23 cellular contexts compared by ENCODE assay signal in genomic region chr11:60973699-60974098, GRCh38. TPM values are rescaled to one million over a fixed set of nuclear protein-coding genes. Genes with fewer than 3 reads are reported as not detected.
A peak's percentile ranks its signal among the peaks of the same experiment; 100 is the strongest.
DNase-seq lines count a peak whose midpoint lies in the region; ATAC-seq and TF ChIP-seq lines count a peak whose summit lies in the region.
"Had no signal": no experiment of that assay in that cellular context is flagged by ENCODE, and none has a peak within 500 bp of the region (broad histone marks: within the 10 kb centered on the region; RNA-seq: fewer than 3 reads in every experiment).

No MANE protein-coding gene starts in this region.

- no peak overlapping the region for H2BK5ac ChIP-seq in neuronal stem cell (ENCODE audit: low read length)

- peaks cover 4% of the 10 kb centered on the region for H3K36me3 ChIP-seq in CD8-positive, alpha-beta T cell (ENCODE audit: insufficient read depth, low read length)
- H3K36me3 ChIP-seq in neuronal stem cell (replicated peaks in 1 of 2; ENCODE audit: control insufficient read depth in 2 of 2, insufficient read depth in 2 of 2, low read length in 2 of 2): no peaks in the 10 kb centered on the region
- H3K36me3 ChIP-seq: esophagus muscularis mucosa, right lobe of liver, tibial artery had no signal

- H2AFZ ChIP-seq in neuronal stem cell (ENCODE audit: low read length): peak overlapping the region; percentile 2

- no peak overlapping the region for H3K4ac ChIP-seq in neuronal stem cell (ENCODE audit: low read length)

- no peak for ATAC-seq in CD8-positive, alpha-beta T cell
- ATAC-seq in T-cell (replicated peaks in 1 of 4): no peak
- no peak for ATAC-seq in activated naive CD8-positive, alpha-beta T cell treated with anti-CD3 and anti-CD28 coated beads, Interleukin-2, amount 50 U/mL, for 24 hours
- no peak for ATAC-seq in GM18870 (IDR thresholded peaks at IDR 0.05; ENCODE audit: unreplicated experiment)
- ATAC-seq: body of pancreas, HCT116, right lobe of liver had no signal

- no peaks in the 10 kb centered on the region for H3K79me1 ChIP-seq in neuronal stem cell (ENCODE audit: low read depth, low read length)

- no peak overlapping the region for H2BK12ac ChIP-seq in neuronal stem cell (ENCODE audit: low read length)

- no peak overlapping the region for H2BK15ac ChIP-seq in neuronal stem cell (ENCODE audit: low read length)

- POLR2A ChIA-PET in CD8-positive, alpha-beta T cell (lab: Charles Lee): interaction anchor here (1.0 kb wide), 1 partner anchor 53 kb away, joined by 3 read pairs; no protein-coding TSS in a partner anchor
- POLR2A ChIA-PET in T-cell (lab: Charles Lee): interaction anchor here (0.5 to 1.1 kb wide), 2 partner anchors 9 to 61 kb away, joined by 3 to 4 read pairs; no protein-coding TSS in a partner anchor

- no peaks in the 10 kb centered on the region for H3K9me3 ChIP-seq in CD8-positive, alpha-beta T cell (ENCODE audit: low read length)
- no peaks in the 10 kb centered on the region for H3K9me3 ChIP-seq in neuronal stem cell (replicated peaks in 1 of 2; ENCODE audit: control insufficient read depth in 2 of 2, insufficient read depth in 1 of 2, low read depth in 1 of 2, low read length in 2 of 2)
- H3K9me3 ChIP-seq: body of pancreas, esophagus muscularis mucosa, right lobe of liver had no signal

- H4K91ac ChIP-seq in neuronal stem cell (ENCODE audit: low read depth, low read length, poor library complexity): no peak overlapping the region

- H3K4me3 ChIP-seq in CD8-positive, alpha-beta T cell (ENCODE audit: low read depth, low read length): peak overlapping the region; percentile 80
- no peak overlapping the region for H3K4me3 ChIP-seq in neuronal stem cell (ENCODE audit: low read length in 2 of 2)
- H3K4me3 ChIP-seq: body of pancreas, esophagus muscularis mucosa, right lobe of liver, tibial artery had no signal

- H3K4me1 ChIP-seq in CD8-positive, alpha-beta T cell (ENCODE audit: insufficient read depth, low read length): peaks cover 49% of the 10 kb centered on the region
- peaks cover 0 to 3% of the 10 kb centered on the region in 2 donors for H3K4me1 ChIP-seq in neuronal stem cell (ENCODE audit: control insufficient read depth in 2 of 2, insufficient read depth in 1 of 2, low read depth in 1 of 2, low read length in 2 of 2)
- H3K4me1 ChIP-seq: esophagus muscularis mucosa, right lobe of liver, tibial artery had no signal

- H2BK120ac ChIP-seq in neuronal stem cell (ENCODE audit: low read depth, low read length): no peak overlapping the region

- peak in 1 of 7 experiments; percentile 49 for DNase-seq in CD8-positive, alpha-beta T cell
- DNase-seq in T-cell (peak in 1 of 34 experiments; percentile 20), neuronal stem cell (ENCODE audit: low spot score) (no peak), NCI-H2029 treated with DMSO at 0.1 percent for 48 hours (lab: John Stamatoyannopoulos, UW) (no peak), chondrocyte (ENCODE audit: low spot score) (no peak)
- no peak for DNase-seq in activated naive CD8-positive, alpha-beta T cell treated with anti-CD3 and anti-CD28 coated beads, Interleukin-2, amount 50 U/mL, for 24 hours
- DNase-seq: activated effector memory CD4-positive, alpha-beta T cell treated with anti-CD3 and anti-CD28 coated beads, Interleukin-2, amount 50 U/mL, for 16 hours; body of pancreas; dermis blood vessel endothelial cell; DMS79 treated with DMSO at 0.1 percent for 48 hours; head of caudate nucleus; mesenchymal stem cell; NCI-H1436 treated with DMSO at 0.1 percent for 48 hours; NCI-H345; right lobe of liver; Right ventricle myocardium superior; stimulated activated CD4-positive, alpha-beta T cell treated with anti-CD3 and anti-CD28 coated beads, Interleukin-2, amount 100 ng/mL, for 48 hours; tibial artery had no signal

- H3K14ac ChIP-seq in neuronal stem cell (ENCODE audit: low read length): no peak overlapping the region

- intact Hi-C loops in CD8-positive, alpha-beta T cell (cut with DNase I, micrococcal nuclease): no loop called here

- H3K4me3 Mint-ChIP-seq in CD8-positive, alpha-beta T cell: peak overlapping the region; percentile 96
- H3K4me3 Mint-ChIP-seq in T-cell: peak overlapping the region; percentile 92 to 94 (median 93)
- H3K4me3 Mint-ChIP-seq in activated naive CD8-positive, alpha-beta T cell treated with anti-CD3 and anti-CD28 coated beads, Interleukin-2, amount 50 U/mL, for 24 hours: peak overlapping the region; percentile 91
- H3K4me3 Mint-ChIP-seq in chondrocyte (ENCODE audit: unreplicated experiment): no peak overlapping the region

- no peak overlapping the region for H3K23ac ChIP-seq in neuronal stem cell (ENCODE audit: low read depth, low read length, poor library complexity)

- H3K18ac ChIP-seq in neuronal stem cell (ENCODE audit: low read length): peak overlapping the region; percentile 15

- no CpG with 5 or more reads among the region's 6 CpGs for WGBS in neuronal stem cell (ENCODE audit: extremely low coverage in 2 of 2, insufficient read length in 2 of 2, insufficient replicate concordance in 1 of 2), 2 donors

- peaks cover 61% of the 10 kb centered on the region for H3K4me1 Mint-ChIP-seq in CD8-positive, alpha-beta T cell (ENCODE audit: low read depth)
- peaks cover 54 to 73% (median 60%) of the 10 kb centered on the region in 3 donors for H3K4me1 Mint-ChIP-seq in T-cell
- peaks cover 60% of the 10 kb centered on the region for H3K4me1 Mint-ChIP-seq in activated naive CD8-positive, alpha-beta T cell treated with anti-CD3 and anti-CD28 coated beads, Interleukin-2, amount 50 U/mL, for 24 hours
- H3K4me1 Mint-ChIP-seq in chondrocyte (ENCODE audit: low read depth): no peaks in the 10 kb centered on the region

- H3K4me2 ChIP-seq in neuronal stem cell (ENCODE audit: insufficient read depth, low read length, poor library complexity, severe bottlenecking): no peak overlapping the region

- CTCF ChIA-PET in CD8-positive, alpha-beta T cell (lab: Charles Lee): interaction anchor here (0.5 to 1.5 kb wide), 4 partner anchors 9 to 125 kb away, joined by 3 to 6 read pairs (median 3); no protein-coding TSS in a partner anchor
- CTCF ChIA-PET in T-cell (lab: Charles Lee): no interaction called here

- H3K9ac ChIP-seq in neuronal stem cell (ENCODE audit: low read depth, low read length, poor library complexity): no peak overlapping the region

- peak overlapping the region; percentile 97 for H3K27ac Mint-ChIP-seq in CD8-positive, alpha-beta T cell
- peak overlapping the region; percentile 95 to 96 for H3K27ac Mint-ChIP-seq in T-cell
- peak overlapping the region; percentile 98 for H3K27ac Mint-ChIP-seq in activated naive CD8-positive, alpha-beta T cell treated with anti-CD3 and anti-CD28 coated beads, Interleukin-2, amount 50 U/mL, for 24 hours
- H3K27ac Mint-ChIP-seq in chondrocyte (ENCODE audit: unreplicated experiment): no peak overlapping the region

- no peak for TF ChIP-seq CTCF in CD8-positive, alpha-beta T cell (IDR thresholded peaks at IDR 0.05)
- TF ChIP-seq CTCF in chondrocyte (IDR thresholded peaks at IDR 0.05): no peak

- H2AK5ac ChIP-seq in neuronal stem cell (ENCODE audit: low read depth, low read length): no peak overlapping the region

- H3K9me3 Mint-ChIP-seq in CD8-positive, alpha-beta T cell: no peaks in the 10 kb centered on the region
- H3K9me3 Mint-ChIP-seq in T-cell (no peaks in the 10 kb centered on the region), chondrocyte (ENCODE audit: low read depth) (no peaks in the 10 kb centered on the region)
- no peaks in the 10 kb centered on the region for H3K9me3 Mint-ChIP-seq in activated naive CD8-positive, alpha-beta T cell treated with anti-CD3 and anti-CD28 coated beads, Interleukin-2, amount 50 U/mL, for 24 hours

- H3K27me3 ChIP-seq in CD8-positive, alpha-beta T cell (ENCODE audit: insufficient read depth, low read length): no peaks in the 10 kb centered on the region
- H3K27me3 ChIP-seq in neuronal stem cell (ENCODE audit: control insufficient read depth in 3 of 3, insufficient read depth in 3 of 3, low read depth in 1 of 3, low read length in 3 of 3): peaks cover 0 to 40% (median 0%) of the 10 kb centered on the region in 3 experiments
- H3K27me3 ChIP-seq: body of pancreas, esophagus muscularis mucosa, right lobe of liver had no signal

- H3K36me3 Mint-ChIP-seq in CD8-positive, alpha-beta T cell: peaks cover 58% of the 10 kb centered on the region
- H3K36me3 Mint-ChIP-seq in T-cell (peaks cover 43% of the 10 kb centered on the region), chondrocyte (ENCODE audit: low read depth) (no peaks in the 10 kb centered on the region)
- peaks cover 51% of the 10 kb centered on the region for H3K36me3 Mint-ChIP-seq in activated naive CD8-positive, alpha-beta T cell treated with anti-CD3 and anti-CD28 coated beads, Interleukin-2, amount 50 U/mL, for 24 hours (ENCODE audit: low read depth)

- H3K27me3 Mint-ChIP-seq in CD8-positive, alpha-beta T cell (ENCODE audit: low read depth): no peaks in the 10 kb centered on the region
- peaks cover 0 to 2% of the 10 kb centered on the region in 2 donors for H3K27me3 Mint-ChIP-seq in T-cell
- no peaks in the 10 kb centered on the region for H3K27me3 Mint-ChIP-seq in activated naive CD8-positive, alpha-beta T cell treated with anti-CD3 and anti-CD28 coated beads, Interleukin-2, amount 50 U/mL, for 24 hours
- peaks cover 5% of the 10 kb centered on the region for H3K27me3 Mint-ChIP-seq in chondrocyte (ENCODE audit: low read depth)

- no peak overlapping the region for H4K8ac ChIP-seq in neuronal stem cell (ENCODE audit: low read depth, low read length)

- H3K27ac ChIP-seq in CD8-positive, alpha-beta T cell (ENCODE audit: low read depth, low read length): peak overlapping the region; percentile 90
- no peak overlapping the region for H3K27ac ChIP-seq in neuronal stem cell (replicated peaks; ENCODE audit: low read length)
- H3K27ac ChIP-seq: body of pancreas, esophagus muscularis mucosa, right lobe of liver, tibial artery had no signal

RNA-seq across cellular contexts. Expression of gene CD6, which starts 2.2 kb away (rescaled TPM):
- total RNA-seq in CD8-positive, alpha-beta T cell: 100 to 1,000 TPM; 765 to 793 TPM
- total RNA-seq in T-cell (100 to 1,000 TPM; 413 to 594 (median 495) TPM), chondrocyte (0.33 TPM in 1 of 3 replicates, not detected in the others)
- 0.21 TPM for polyA plus RNA-seq in neuronal stem cell (2013, experiment 1 of 2)
- 0.24 TPM for polyA plus RNA-seq in neuronal stem cell (2013, experiment 2 of 2)
- total RNA-seq: dermis blood vessel endothelial cell, HT1080 had no signal
- polyA plus RNA-seq: BJ had no signal

RNA-seq across cellular contexts. Expression of gene SLC15A3, which starts 21.7 kb away (rescaled TPM):
- total RNA-seq in CD8-positive, alpha-beta T cell: 1 to 10 TPM; 6.3 to 9.0 TPM
- total RNA-seq in T-cell (10 to 100 TPM in 1 of 5 donors, 1 to 10 TPM in 4; 5.4 to 12.2 (median 6.7) TPM), chondrocyte (0.54 to 1.6 TPM (median 0.62 TPM) in 3 replicates)
- polyA plus RNA-seq in neuronal stem cell (2013, experiment 1 of 2): 44.3 TPM
- polyA plus RNA-seq in neuronal stem cell (2013, experiment 2 of 2): 45.8 TPM

RNA-seq across cellular contexts. Expression of gene TMEM132A, which starts 49.4 kb away (rescaled TPM):
- not detected for total RNA-seq in CD8-positive, alpha-beta T cell
- total RNA-seq in T-cell (1 to 10 TPM in 2 of 5 donors, under 1 TPM in 1, not detected in 2; 0.23 to 1.6 (median 1.2) TPM), chondrocyte (41.3 to 72.0 TPM (median 69.8 TPM) in 3 replicates)
- 90.5 TPM for polyA plus RNA-seq in neuronal stem cell (2013, experiment 1 of 2)
- polyA plus RNA-seq in neuronal stem cell (2013, experiment 2 of 2): 91.3 TPM

RNA-seq across cellular contexts. Expression of gene TMEM109, which starts 59.7 kb away (rescaled TPM):
- 10 to 100 TPM; 46.7 to 52.2 TPM for total RNA-seq in CD8-positive, alpha-beta T cell
- total RNA-seq in T-cell (10 to 100 TPM; 55.6 to 82.1 (median 71.8) TPM), chondrocyte (97.0 to 124 TPM (median 104 TPM) in 3 replicates)
- polyA plus RNA-seq in neuronal stem cell (2013, experiment 1 of 2): 64.1 TPM
- 63.1 TPM for polyA plus RNA-seq in neuronal stem cell (2013, experiment 2 of 2)

Comparison
In these comparisons a context has a peak if more than half of its experiments do, and no peak if none do; other contexts are left out.
1. RNA of gene CD6, which starts 2.2 kb away (total RNA-seq): 765 to 793 TPM in CD8-positive, alpha-beta T cell and 413 to 594 TPM in T-cell; 0.33 TPM in chondrocyte; every median in the first group is over 100 times any median in the second.
2. RNA of gene TMEM132A, which starts 49.4 kb away (total RNA-seq): 41.3 to 72.0 TPM in chondrocyte; 0.23 to 1.6 TPM in T-cell and not detected in CD8-positive, alpha-beta T cell; every median in the first group is over 10 times any median in the second.